ENCODE assay signal across 1 cellular context in genomic region chr16:87295661-87296531, GRCh38.
TF ChIP-seq lines count a peak whose summit lies in the region.

No MANE protein-coding gene starts in this region.

TF ChIP-seq in K562, 482 proteins besides CTCF, POLR2A, EP300 and RAD21 (continued from another document):
- TF ChIP-seq HDAC3 (IDR thresholded peaks at IDR 0.05; ENCODE audit: borderline replicate concordance, partially characterized antibody) (no peak), SREBF2 (CRISPR knock-in tag; IDR thresholded peaks at IDR 0.05) (no peak), E2F1 (CRISPR knock-in tag; IDR thresholded peaks at IDR 0.05) (no peak), E2F5 (CRISPR knock-in tag; IDR thresholded peaks at IDR 0.05) (no peak), ZNF124 (CRISPR knock-in tag; IDR thresholded peaks at IDR 0.05) (no peak), ZBTB49 (CRISPR knock-in tag; IDR thresholded peaks at IDR 0.05; ENCODE audit: borderline replicate concordance) (no peak)
